10 cellular contexts compared by ENCODE assay signal in the genomic region with DNA sequence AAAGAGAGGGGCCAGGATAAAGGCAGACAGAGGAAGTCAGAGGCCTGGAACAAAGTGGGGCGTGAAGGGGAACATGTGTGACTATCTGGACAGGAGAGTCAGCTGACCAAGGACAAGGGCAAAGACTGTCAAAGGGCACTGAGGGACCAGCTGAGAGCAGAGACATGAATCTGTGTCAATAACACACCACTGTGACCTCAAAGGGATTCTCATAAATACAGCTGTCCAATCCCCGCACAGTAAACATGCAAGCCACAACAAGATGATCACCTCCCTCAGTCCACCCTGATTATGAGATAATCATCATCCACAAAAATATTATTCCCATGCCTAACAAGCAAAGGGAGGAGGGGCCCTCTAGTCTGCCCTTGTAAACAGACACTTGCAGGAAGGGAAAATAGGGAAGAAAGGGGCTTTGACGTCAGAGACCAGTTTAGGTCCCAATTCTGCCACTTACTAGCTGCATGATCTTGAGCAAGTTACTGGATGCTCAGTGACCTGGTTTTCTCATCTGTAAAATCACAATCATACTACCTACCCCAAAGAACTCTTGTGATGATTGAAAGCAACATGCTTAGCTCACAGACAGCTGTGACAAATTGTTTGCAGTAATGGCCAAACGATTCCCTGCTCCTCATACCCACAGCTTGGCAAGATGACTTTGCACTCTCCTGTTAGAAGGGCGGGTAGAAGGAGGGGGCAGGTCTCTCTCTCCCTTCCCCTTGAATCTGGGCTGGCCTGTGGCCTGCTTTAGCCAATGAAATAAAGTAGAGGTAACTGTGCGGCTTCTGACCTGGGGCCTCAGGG. TPM values are rescaled to one million over a fixed set of nuclear protein-coding genes. Genes with fewer than 3 reads are reported as not detected.
DNase-seq lines count a peak whose midpoint lies in the region; ATAC-seq and TF ChIP-seq lines count a peak whose summit lies in the region.
"Had no signal": no experiment of that assay in that cellular context is flagged by ENCODE, and none has a peak within 500 bp of the region (broad histone marks: within the 10 kb centered on the region; RNA-seq: fewer than 3 reads in every experiment).

No MANE protein-coding gene starts in this region.

- DNase-seq in Ammon's horn (ENCODE audit: low spot score): peak; percentile 69
- peak; percentile 12 to 24 for DNase-seq in Kasumi-1 (lab: John Stamatoyannopoulos, UW)
- DNase-seq in myocyte (ENCODE audit: low read depth): peak; percentile 82
- no peak for DNase-seq in stimulated activated naive CD4-positive, alpha-beta T cell (lab: John Stamatoyannopoulos, UW)
- no peak for DNase-seq in cerebellar cortex (ENCODE audit: low spot score)
- DNase-seq in Calu3: no peak
- DNase-seq: activated effector memory CD4-positive, alpha-beta T cell treated with Interleukin-2 at 50 U/mL for 16 hours; DMS 273 treated with DMSO at 0.1 percent for 48 hours had no signal

- intact Hi-C loops in Calu3 (cut with micrococcal nuclease; ENCODE audit: unreplicated experiment): no loop called here

- no TSS peak for BruUV-seq in Calu3 (replicated peaks; lab: Mats Ljungman, UMichigan)

- no peak overlapping the region for H3K27ac Mint-ChIP-seq in Calu3 (ENCODE audit: unreplicated experiment)

- no peak for TF ChIP-seq CTCF in Calu3 (IDR thresholded peaks at IDR 0.05; ENCODE audit: unreplicated experiment)

- H3K4me3 Mint-ChIP-seq in Calu3 (ENCODE audit: low read depth, unreplicated experiment): no peak overlapping the region

- H3K9me3 Mint-ChIP-seq in Calu3 (ENCODE audit: low read depth, unreplicated experiment): no peaks in the 10 kb centered on the region

- H3K27ac ChIP-seq in cingulate gyrus (ENCODE audit: low read depth, low read length): peak overlapping the region; percentile 48

- H3K27me3 Mint-ChIP-seq in Calu3 (ENCODE audit: unreplicated experiment): no peaks in the 10 kb centered on the region

- H3K4me1 Mint-ChIP-seq in Calu3 (ENCODE audit: low read depth, unreplicated experiment): no peaks in the 10 kb centered on the region

- no peak for ATAC-seq in HG02870 (IDR thresholded peaks at IDR 0.05; ENCODE audit: unreplicated experiment)

- H3K36me3 Mint-ChIP-seq in Calu3 (ENCODE audit: insufficient read depth, unreplicated experiment): no peaks in the 10 kb centered on the region

- CTCF ChIA-PET in Calu3 (lab: Charles Lee): no interaction called here

RNA-seq across cellular contexts. Expression of a gene that starts 41.8 kb away (rescaled TPM):
- total RNA-seq in myocyte: 274 and 290 TPM in 2 replicates
- 225 TPM for polyA plus RNA-seq in myocyte (2012)
- total RNA-seq in Calu3 (2022): 32.5 and 33.4 TPM in 2 replicates

Comparison
In these comparisons a context has a peak if more than half of its experiments do, and no peak if none do; other contexts are left out.
1. DNase-seq: peak in Ammon's horn (single experiment), Kasumi-1 (2 of 2) and myocyte (single experiment); none in stimulated activated naive CD4-positive, alpha-beta T cell (0 of 6), cerebellar cortex (single experiment) and Calu3 (single experiment).